In genomic region chr10:11148638-11149037, GRCh38 we compare ENCODE assay signal across 16 cellular contexts.
DNase-seq lines count a peak whose midpoint lies in the region; ATAC-seq and TF ChIP-seq lines count a peak whose summit lies in the region.
"Had no signal": no experiment of that assay in that cellular context is flagged by ENCODE, and none has a peak within 500 bp of the region (broad histone marks: within the 10 kb centered on the region; RNA-seq: fewer than 3 reads in every experiment).

No MANE protein-coding gene starts in this region.

- H3K27ac Mint-ChIP-seq in activated naive CD4-positive, alpha-beta T cell treated with anti-CD3 and anti-CD28 coated beads, Interleukin-2, amount 50 U/mL, for 72 hours: peak overlapping the region; percentile 93 to 96

- no peak for TF ChIP-seq POLR2A in transverse colon (IDR thresholded peaks at IDR 0.05)

- intact Hi-C loops in Right ventricle myocardium inferior (cut with DNase I) (loop anchor here (5.0 kb wide), 1 partner anchor 101 kb away; no protein-coding TSS in a partner anchor), cardiac septum (cut with DNase I) (no loop called here), lower lobe of right lung (cut with DNase I) (no loop called here), transverse colon (cut with DNase I; ENCODE audit: low total_unique reads) (no loop called here)

- H3K27me3 ChIP-seq in lower lobe of right lung (ENCODE audit: low read depth) (no peaks in the 10 kb centered on the region), transverse colon (no peaks in the 10 kb centered on the region)
- H3K27me3 ChIP-seq: upper lobe of right lung had no signal

- in situ Hi-C loops in transverse colon (cut with MboI; ENCODE audit: low pct_ligation_motif_present in 1 of 4, low pct_unique_long_range_greater_than_20kb in 1 of 4, low sequenced_read_pairs in 3 of 4): no loop called here

- WGBS in transverse colon (ENCODE audit: low coverage in 1 of 2), 2 donors: 75 to 93% methylated on average over 2 of the region's 2 CpGs

- TF ChIP-seq CTCF in lower lobe of right lung (IDR thresholded peaks at IDR 0.05) (no peak), transverse colon (IDR thresholded peaks at IDR 0.05) (no peak)

- H3K9me3 Mint-ChIP-seq in activated naive CD4-positive, alpha-beta T cell treated with anti-CD3 and anti-CD28 coated beads, Interleukin-2, amount 50 U/mL, for 72 hours: peaks cover 0 to 3% of the 10 kb centered on the region in 2 donors

- no peaks in the 10 kb centered on the region for H3K36me3 Mint-ChIP-seq in activated naive CD4-positive, alpha-beta T cell treated with anti-CD3 and anti-CD28 coated beads, Interleukin-2, amount 50 U/mL, for 72 hours

- ATAC-seq in Right ventricle myocardium inferior (peak; percentile 57), lower lobe of right lung (no peak), HG03039 (IDR thresholded peaks at IDR 0.05; ENCODE audit: unreplicated experiment) (no peak)
- no peak for ATAC-seq in activated naive CD4-positive, alpha-beta T cell treated with anti-CD3 and anti-CD28 coated beads, Interleukin-2, amount 50 U/mL, for 72 hours

- H3K27ac ChIP-seq in lower lobe of right lung (peak overlapping the region; percentile 43), transverse colon (peak overlapping the region; percentile 26 to 56 (median 38))
- H3K27ac ChIP-seq: upper lobe of right lung had no signal

- no peaks in the 10 kb centered on the region for H3K9me3 ChIP-seq in lower lobe of right lung
- H3K9me3 ChIP-seq in transverse colon: no peaks in the 10 kb centered on the region
- H3K9me3 ChIP-seq: upper lobe of right lung had no signal

- TF ChIP-seq EP300 in transverse colon (IDR thresholded peaks at IDR 0.05; ENCODE audit: low read depth): no peak

- H3K4me3 ChIP-seq in lower lobe of right lung (no peak overlapping the region), transverse colon (no peak overlapping the region)
- H3K4me3 ChIP-seq: upper lobe of right lung had no signal

- DNase-seq in Right ventricle myocardium inferior (ENCODE audit: missing footprints) (no peak), cardiac septum (ENCODE audit: low spot score) (no peak), lower lobe of right lung (no peak), transverse colon (no peak), NK-92 (lab: John Stamatoyannopoulos, UW; ENCODE audit: unreplicated experiment) (no peak), epidermal melanocyte (ENCODE audit: insufficient read length, low spot score) (no peak)
- no peak for DNase-seq in activated naive CD4-positive, alpha-beta T cell treated with anti-CD3 and anti-CD28 coated beads, Interleukin-2, amount 50 U/mL, for 72 hours (ENCODE audit: low spot score in 2 of 2)
- DNase-seq: activated CD8-positive, alpha-beta memory T cell treated with anti-CD3 and anti-CD28 coated beads, Interleukin-2, amount 50 U/mL, for 4 hours; aorta; DMS53; HCEC 1CT; NCI-H2029; SIG-M5; stimulated activated CD4-positive, alpha-beta T cell treated with anti-CD3 and anti-CD28 coated beads, Interleukin-12 subunit alpha, Interleukin-12 subunit beta, amount 100 ng/mL, for 4 hours; upper lobe of right lung had no signal

- H3K36me3 ChIP-seq in lower lobe of right lung: no peaks in the 10 kb centered on the region
- no peaks in the 10 kb centered on the region for H3K36me3 ChIP-seq in transverse colon
- H3K36me3 ChIP-seq: upper lobe of right lung had no signal

- H3K4me1 ChIP-seq in lower lobe of right lung (peaks cover 74% of the 10 kb centered on the region), transverse colon (peaks cover 0 to 61% (median 39%) of the 10 kb centered on the region in 4 donors)
